ENCODE assay signal across 10 cellular contexts in genomic region chr11:1830500-1831223, GRCh38. TPM values are rescaled to one million over a fixed set of nuclear protein-coding genes. Genes with fewer than 3 reads are reported as not detected.
A peak's percentile ranks its signal among the peaks of the same experiment; 100 is the strongest.
DNase-seq lines count a peak whose midpoint lies in the region; ATAC-seq and TF ChIP-seq lines count a peak whose summit lies in the region.
"Had no signal": no experiment of that assay in that cellular context is flagged by ENCODE, and none has a peak within 500 bp of the region (broad histone marks: within the 10 kb centered on the region; RNA-seq: fewer than 3 reads in every experiment).

No MANE protein-coding gene starts in this region.

- CTCF ChIA-PET in activated CD8-positive, alpha-beta memory T cell treated with anti-CD3 and anti-CD28 coated beads, Interleukin-2, amount 10 ng/mL, durations not matched to agents 7 days and 5 days (lab: Charles Lee), result interaction anchor here (0.7 to 7.8 kb wide), 11 partner anchors 97 to 321 kb away, joined by 3 to 533 read pairs (median 16); partner anchors contain the start of gene KRTAP5-6
- CTCF ChIA-PET in RWPE1 (lab: Yijun Ruan, JAX), result interaction anchor here (0.6 to 6.0 kb wide), 3 partner anchors 77 to 178 kb away, joined by 3 to 85 read pairs (median 3); no protein-coding TSS in a partner anchor

- no peaks in the 10 kb centered on the region for H3K36me3 Mint-ChIP-seq in activated CD8-positive, alpha-beta memory T cell treated with anti-CD3 and anti-CD28 coated beads, Interleukin-2, amount 10 ng/mL, durations not matched to agents 7 days and 5 days
- no peaks in the 10 kb centered on the region for H3K36me3 Mint-ChIP-seq in type B pancreatic cell

- H3K9me3 Mint-ChIP-seq in activated CD8-positive, alpha-beta memory T cell treated with anti-CD3 and anti-CD28 coated beads, Interleukin-2, amount 10 ng/mL, durations not matched to agents 7 days and 5 days (ENCODE audit: low read depth), result no peaks in the 10 kb centered on the region
- H3K9me3 Mint-ChIP-seq in type B pancreatic cell, result no peaks in the 10 kb centered on the region
- H3K9me3 Mint-ChIP-seq: activated T-helper 17 cell treated with anti-CD3 and anti-CD28 coated beads, Interleukin-2, amount 50 U/mL, for 72 hours had no signal

- POLR2A ChIA-PET in RWPE1 (lab: Yijun Ruan, JAX; ENCODE audit: low non-redundant PET), result interaction anchor here (1.0 to 2.6 kb wide), 2 partner anchors 67 to 68 kb away, joined by 3 to 7 read pairs; partner anchors contain the start of gene CTSD

- H3K27me3 Mint-ChIP-seq in activated CD8-positive, alpha-beta memory T cell treated with anti-CD3 and anti-CD28 coated beads, Interleukin-2, amount 10 ng/mL, durations not matched to agents 7 days and 5 days, result peaks cover 9% of the 10 kb centered on the region
- H3K27me3 Mint-ChIP-seq in type B pancreatic cell, result no peaks in the 10 kb centered on the region

- no peak for ATAC-seq in activated CD8-positive, alpha-beta memory T cell treated with anti-CD3 and anti-CD28 coated beads, Interleukin-2, amount 10 ng/mL, durations not matched to agents 7 days and 5 days
- ATAC-seq in GM21390 (IDR thresholded peaks at IDR 0.05; ENCODE audit: unreplicated experiment) (no peak), HG02852 (IDR thresholded peaks at IDR 0.05; ENCODE audit: unreplicated experiment) (no peak)
- ATAC-seq: activated T-helper 17 cell treated with anti-CD3 and anti-CD28 coated beads, Interleukin-2, amount 50 U/mL, for 72 hours had no signal

- peak overlapping the region; percentile 97 for H3K27ac ChIP-seq in RWPE1

- H3K4me3 Mint-ChIP-seq in activated CD8-positive, alpha-beta memory T cell treated with anti-CD3 and anti-CD28 coated beads, Interleukin-2, amount 10 ng/mL, durations not matched to agents 7 days and 5 days, result no peak overlapping the region
- peak overlapping the region; percentile 70 for H3K4me3 Mint-ChIP-seq in type B pancreatic cell
- H3K4me3 Mint-ChIP-seq: activated T-helper 17 cell treated with anti-CD3 and anti-CD28 coated beads, Interleukin-2, amount 50 U/mL, for 72 hours had no signal

- H3K27ac Mint-ChIP-seq in activated CD8-positive, alpha-beta memory T cell treated with anti-CD3 and anti-CD28 coated beads, Interleukin-2, amount 10 ng/mL, durations not matched to agents 7 days and 5 days, result no peak overlapping the region
- H3K27ac Mint-ChIP-seq in type B pancreatic cell, result peak overlapping the region; percentile 92
- H3K27ac Mint-ChIP-seq: activated T-helper 17 cell treated with anti-CD3 and anti-CD28 coated beads, Interleukin-2, amount 50 U/mL, for 72 hours had no signal

- H3K4me1 Mint-ChIP-seq in activated CD8-positive, alpha-beta memory T cell treated with anti-CD3 and anti-CD28 coated beads, Interleukin-2, amount 10 ng/mL, durations not matched to agents 7 days and 5 days, result peaks cover 2% of the 10 kb centered on the region
- peaks cover 7% of the 10 kb centered on the region for H3K4me1 Mint-ChIP-seq in type B pancreatic cell (ENCODE audit: unreplicated experiment)
- H3K4me1 Mint-ChIP-seq: activated T-helper 17 cell treated with anti-CD3 and anti-CD28 coated beads, Interleukin-2, amount 50 U/mL, for 72 hours had no signal

- TF ChIP-seq CTCF in RWPE1 (conservative IDR thresholded peaks at IDR 0.05; ENCODE audit: low read depth), result no peak
- no peak for TF ChIP-seq CTCF in type B pancreatic cell (conservative IDR thresholded peaks at IDR 0.05)

- DNase-seq in activated CD8-positive, alpha-beta memory T cell treated with anti-CD3 and anti-CD28 coated beads for 24 hours, result peak; percentile 56
- DNase-seq in activated CD8-positive, alpha-beta memory T cell treated with anti-CD3 and anti-CD28 coated beads, Interleukin-2, amount 10 ng/mL, durations not matched to agents 7 days and 5 days, result no peak
- DNase-seq in RWPE1 (ENCODE audit: low spot score) (peak; percentile 95), left kidney (ENCODE audit: low read depth, low spot score) (peak; percentile 27), type B pancreatic cell (ENCODE audit: extremely low spot score, unreplicated experiment) (no peak)
- DNase-seq in activated CD4-positive, CD25-positive, alpha-beta regulatory T cell (lab: John Stamatoyannopoulos, UW), result no peak

RNA-seq across cellular contexts. Expression of gene SYT8, which starts 4.1 kb away (rescaled TPM):
- total RNA-seq in activated CD8-positive, alpha-beta memory T cell treated with anti-CD3 and anti-CD28 coated beads, Interleukin-2, amount 10 ng/mL, durations not matched to agents 7 days and 5 days, result not detected
- total RNA-seq in type B pancreatic cell (ENCODE audit: low replicate concordance), result 4.5 and 7.9 TPM in 2 replicates
- total RNA-seq: activated T-helper 17 cell treated with anti-CD3 and anti-CD28 coated beads, Interleukin-2, amount 50 U/mL, for 72 hours; T-helper 2 cell treated with Interferon-gamma antibody and Interleukin-4, amounts not matched to agents 100 ng/mL and 5 ng/mL, for 36 hours had no signal

RNA-seq across cellular contexts. Expression of gene TNNI2, which starts 8.1 kb away (rescaled TPM):
- total RNA-seq in activated CD8-positive, alpha-beta memory T cell treated with anti-CD3 and anti-CD28 coated beads, Interleukin-2, amount 10 ng/mL, durations not matched to agents 7 days and 5 days, result 1 to 10 TPM in 1 of 2 experiments, not detected in 1; 1.0 TPM
- total RNA-seq in type B pancreatic cell (ENCODE audit: low replicate concordance), result 1.7 and 3.9 TPM in 2 replicates
- total RNA-seq: activated T-helper 17 cell treated with anti-CD3 and anti-CD28 coated beads, Interleukin-2, amount 50 U/mL, for 72 hours had no signal

RNA-seq across cellular contexts. Expression of gene LSP1, which starts 22.2 kb away (rescaled TPM):
- 100 to 1,000 TPM; 574 to 702 TPM for total RNA-seq in activated CD8-positive, alpha-beta memory T cell treated with anti-CD3 and anti-CD28 coated beads, Interleukin-2, amount 10 ng/mL, durations not matched to agents 7 days and 5 days
- total RNA-seq in type B pancreatic cell (ENCODE audit: low replicate concordance), result 0.50 and 0.53 TPM in 2 replicates

Comparison
In these comparisons a context has a peak if more than half of its experiments do, and no peak if none do; other contexts are left out.
1. DNase-seq: peak in activated CD8-positive, alpha-beta memory T cell treated with anti-CD3 and anti-CD28 coated beads for 24 hours (single experiment), RWPE1 (single experiment) and left kidney (single experiment); none in activated CD8-positive, alpha-beta memory T cell treated with anti-CD3 and anti-CD28 coated beads, Interleukin-2, amount 10 ng/mL, durations not matched to agents 7 days and 5 days (single experiment), type B pancreatic cell (single experiment) and activated CD4-positive, CD25-positive, alpha-beta regulatory T cell (0 of 4).
2. RNA of gene LSP1, which starts 22.2 kb away (total RNA-seq): 574 to 702 TPM in activated CD8-positive, alpha-beta memory T cell treated with anti-CD3 and anti-CD28 coated beads, Interleukin-2, amount 10 ng/mL, durations not matched to agents 7 days and 5 days; 0.50 to 0.53 TPM in type B pancreatic cell; every median in the first group is over 100 times any median in the second.